In the genomic region with DNA sequence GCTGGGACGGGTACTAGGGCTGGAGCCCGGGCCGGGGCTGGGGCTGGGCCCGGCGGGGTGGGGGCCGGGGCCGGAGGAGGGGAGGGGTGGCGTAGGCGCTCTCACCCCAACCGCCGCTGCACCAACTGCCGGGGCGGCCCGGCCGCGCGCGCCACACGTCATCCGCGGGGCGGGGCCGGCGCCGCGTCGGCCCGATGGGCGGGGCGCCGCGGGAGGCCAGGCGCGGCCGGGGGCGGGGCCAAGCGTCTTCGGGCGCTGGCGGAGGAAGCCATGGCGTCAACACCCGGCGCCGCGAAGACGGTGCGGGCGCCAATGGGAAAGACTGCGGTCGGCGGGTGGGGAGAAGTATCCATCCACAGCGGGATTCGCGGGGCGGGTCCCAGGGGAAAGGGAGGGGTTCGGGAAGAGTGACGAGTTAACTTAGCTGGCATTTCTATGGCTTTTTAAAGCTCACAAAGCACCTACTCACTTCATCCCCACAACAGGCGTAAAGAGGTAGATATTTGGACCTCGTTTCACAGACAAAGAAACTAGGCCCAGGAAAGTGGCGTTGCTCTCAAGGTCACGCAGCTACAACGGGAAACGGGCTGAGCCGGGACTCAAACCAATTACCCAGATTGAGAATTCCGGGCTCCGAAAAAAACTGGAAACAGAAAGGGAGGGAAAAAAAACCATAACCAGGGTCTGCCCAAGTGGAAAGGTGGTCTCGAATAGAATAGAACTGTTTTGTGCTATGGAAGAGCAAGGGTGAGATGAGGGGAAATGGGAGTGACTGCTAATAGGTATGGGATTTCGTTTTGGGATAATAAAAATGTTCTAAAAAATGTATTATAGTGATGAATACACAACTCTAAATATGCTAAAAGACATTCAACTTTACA, we compare ENCODE assay signal across 1 cellular context.
TF ChIP-seq lines count a peak whose summit lies in the region.

A gene with protein sequence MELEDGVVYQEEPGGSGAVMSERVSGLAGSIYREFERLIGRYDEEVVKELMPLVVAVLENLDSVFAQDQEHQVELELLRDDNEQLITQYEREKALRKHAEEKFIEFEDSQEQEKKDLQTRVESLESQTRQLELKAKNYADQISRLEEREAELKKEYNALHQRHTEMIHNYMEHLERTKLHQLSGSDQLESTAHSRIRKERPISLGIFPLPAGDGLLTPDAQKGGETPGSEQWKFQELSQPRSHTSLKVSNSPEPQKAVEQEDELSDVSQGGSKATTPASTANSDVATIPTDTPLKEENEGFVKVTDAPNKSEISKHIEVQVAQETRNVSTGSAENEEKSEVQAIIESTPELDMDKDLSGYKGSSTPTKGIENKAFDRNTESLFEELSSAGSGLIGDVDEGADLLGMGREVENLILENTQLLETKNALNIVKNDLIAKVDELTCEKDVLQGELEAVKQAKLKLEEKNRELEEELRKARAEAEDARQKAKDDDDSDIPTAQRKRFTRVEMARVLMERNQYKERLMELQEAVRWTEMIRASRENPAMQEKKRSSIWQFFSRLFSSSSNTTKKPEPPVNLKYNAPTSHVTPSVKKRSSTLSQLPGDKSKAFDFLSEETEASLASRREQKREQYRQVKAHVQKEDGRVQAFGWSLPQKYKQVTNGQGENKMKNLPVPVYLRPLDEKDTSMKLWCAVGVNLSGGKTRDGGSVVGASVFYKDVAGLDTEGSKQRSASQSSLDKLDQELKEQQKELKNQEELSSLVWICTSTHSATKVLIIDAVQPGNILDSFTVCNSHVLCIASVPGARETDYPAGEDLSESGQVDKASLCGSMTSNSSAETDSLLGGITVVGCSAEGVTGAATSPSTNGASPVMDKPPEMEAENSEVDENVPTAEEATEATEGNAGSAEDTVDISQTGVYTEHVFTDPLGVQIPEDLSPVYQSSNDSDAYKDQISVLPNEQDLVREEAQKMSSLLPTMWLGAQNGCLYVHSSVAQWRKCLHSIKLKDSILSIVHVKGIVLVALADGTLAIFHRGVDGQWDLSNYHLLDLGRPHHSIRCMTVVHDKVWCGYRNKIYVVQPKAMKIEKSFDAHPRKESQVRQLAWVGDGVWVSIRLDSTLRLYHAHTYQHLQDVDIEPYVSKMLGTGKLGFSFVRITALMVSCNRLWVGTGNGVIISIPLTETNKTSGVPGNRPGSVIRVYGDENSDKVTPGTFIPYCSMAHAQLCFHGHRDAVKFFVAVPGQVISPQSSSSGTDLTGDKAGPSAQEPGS (N-terminal part only) (minus strand): TSS at position 130 of the 881 bp plus-strand sequence. CDS start 212 bp downstream, outside the sequence.

TF ChIP-seq in K562, 482 proteins besides CTCF, POLR2A, EP300 and RAD21 (continued from another document and continues in another):
- TF ChIP-seq, protein P1, sequence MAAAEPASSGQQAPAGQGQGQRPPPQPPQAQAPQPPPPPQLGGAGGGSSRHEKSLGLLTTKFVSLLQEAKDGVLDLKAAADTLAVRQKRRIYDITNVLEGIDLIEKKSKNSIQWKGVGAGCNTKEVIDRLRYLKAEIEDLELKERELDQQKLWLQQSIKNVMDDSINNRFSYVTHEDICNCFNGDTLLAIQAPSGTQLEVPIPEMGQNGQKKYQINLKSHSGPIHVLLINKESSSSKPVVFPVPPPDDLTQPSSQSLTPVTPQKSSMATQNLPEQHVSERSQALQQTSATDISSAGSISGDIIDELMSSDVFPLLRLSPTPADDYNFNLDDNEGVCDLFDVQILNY (CRISPR knock-in tag; IDR thresholded peaks at IDR 0.05) = no peak
- TF ChIP-seq, protein P2, sequence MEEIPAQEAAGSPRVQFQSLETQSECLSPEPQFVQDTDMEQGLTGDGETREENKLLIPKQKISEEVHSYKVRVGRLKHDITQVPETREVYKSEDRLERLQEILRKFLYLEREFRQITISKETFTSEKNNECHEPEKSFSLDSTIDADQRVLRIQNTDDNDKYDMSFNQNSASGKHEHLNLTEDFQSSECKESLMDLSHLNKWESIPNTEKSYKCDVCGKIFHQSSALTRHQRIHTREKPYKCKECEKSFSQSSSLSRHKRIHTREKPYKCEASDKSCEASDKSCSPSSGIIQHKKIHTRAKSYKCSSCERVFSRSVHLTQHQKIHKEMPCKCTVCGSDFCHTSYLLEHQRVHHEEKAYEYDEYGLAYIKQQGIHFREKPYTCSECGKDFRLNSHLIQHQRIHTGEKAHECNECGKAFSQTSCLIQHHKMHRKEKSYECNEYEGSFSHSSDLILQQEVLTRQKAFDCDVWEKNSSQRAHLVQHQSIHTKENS (CRISPR knock-in tag; IDR thresholded peaks at IDR 0.05) = no peak
- TF ChIP-seq, protein P3, sequence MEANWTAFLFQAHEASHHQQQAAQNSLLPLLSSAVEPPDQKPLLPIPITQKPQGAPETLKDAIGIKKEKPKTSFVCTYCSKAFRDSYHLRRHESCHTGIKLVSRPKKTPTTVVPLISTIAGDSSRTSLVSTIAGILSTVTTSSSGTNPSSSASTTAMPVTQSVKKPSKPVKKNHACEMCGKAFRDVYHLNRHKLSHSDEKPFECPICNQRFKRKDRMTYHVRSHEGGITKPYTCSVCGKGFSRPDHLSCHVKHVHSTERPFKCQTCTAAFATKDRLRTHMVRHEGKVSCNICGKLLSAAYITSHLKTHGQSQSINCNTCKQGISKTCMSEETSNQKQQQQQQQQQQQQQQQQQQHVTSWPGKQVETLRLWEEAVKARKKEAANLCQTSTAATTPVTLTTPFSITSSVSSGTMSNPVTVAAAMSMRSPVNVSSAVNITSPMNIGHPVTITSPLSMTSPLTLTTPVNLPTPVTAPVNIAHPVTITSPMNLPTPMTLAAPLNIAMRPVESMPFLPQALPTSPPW (CRISPR knock-in tag; IDR thresholded peaks at IDR 0.05) = peak; percentile 91
- TF ChIP-seq CHD4 (IDR thresholded peaks at IDR 0.05; ENCODE audit: insufficient read depth, insufficient replicate concordance, low read depth, low read length, poor library complexity, severe bottlenecking) (no peak), NR4A1 (CRISPR knock-in tag; IDR thresholded peaks at IDR 0.05) (no peak), NR4A1 (tag; IDR thresholded peaks at IDR 0.05) (no peak), HNRNPL (IDR thresholded peaks at IDR 0.05; ENCODE audit: low read depth, low read length) (no peak), STAG1 (CRISPR knock-in tag; IDR thresholded peaks at IDR 0.05; ENCODE audit: borderline replicate concordance) (no peak), SMAD2 (IDR thresholded peaks at IDR 0.05; ENCODE audit: low read depth, low read length) (no peak), PTBP1 (IDR thresholded peaks at IDR 0.05; ENCODE audit: low read depth, low read length) (no peak), HDGF (IDR thresholded peaks at IDR 0.05) (no peak), EZH2 (IDR thresholded peaks at IDR 0.05; ENCODE audit: borderline replicate concordance, low read depth, low read length) (no peak), ZNF551 (CRISPR knock-in tag; IDR thresholded peaks at IDR 0.05) (no peak), KAT2B (IDR thresholded peaks at IDR 0.05; ENCODE audit: low read depth, low read length) (no peak), MED1 (CRISPR knock-in tag; IDR thresholded peaks at IDR 0.05; ENCODE audit: borderline replicate concordance) (no peak), ZC3H8 (IDR thresholded peaks at IDR 0.05) (no peak), YY1 (IDR thresholded peaks at IDR 0.05; ENCODE audit: borderline replicate concordance in 1 of 3, control insufficient read depth in 1 of 3, extremely low read depth in 1 of 3, insufficient read depth in 3 of 3, insufficient read length in 1 of 3, insufficient replicate concordance in 2 of 3, low read depth in 1 of 3, low read length in 2 of 3) (peak in 2 of 3 experiments; percentile 80 to 83), THRAP3 (IDR thresholded peaks at IDR 0.05; ENCODE audit: borderline replicate concordance) (peak; percentile 66; the same call in 1 of the 2 replicates), ZNF75A (CRISPR knock-in tag; IDR thresholded peaks at IDR 0.05) (no peak), HCFC1 (IDR thresholded peaks at IDR 0.05; ENCODE audit: low read depth, low read length) (peak; percentile 72), IRF2 (CRISPR knock-in tag; IDR thresholded peaks at IDR 0.05) (no peak), CHD2 (IDR thresholded peaks at IDR 0.05; ENCODE audit: low read depth, low read length) (no peak; the same call in 1 of the 2 replicates), KDM2B (CRISPR knock-in tag; IDR thresholded peaks at IDR 0.05) (no peak), ZNF24 (IDR thresholded peaks at IDR 0.05) (no peak), ZNF311 (CRISPR knock-in tag; IDR thresholded peaks at IDR 0.05) (no peak), XRCC5 (IDR thresholded peaks at IDR 0.05; ENCODE audit: low read depth, low read length) (no peak), CCAR2 (IDR thresholded peaks at IDR 0.05; ENCODE audit: low read depth, low read length) (no peak), ZNF224 (CRISPR knock-in tag; IDR thresholded peaks at IDR 0.05) (no peak), NCOR1 (IDR thresholded peaks at IDR 0.05) (no peak)
- TF ChIP-seq, protein P4, sequence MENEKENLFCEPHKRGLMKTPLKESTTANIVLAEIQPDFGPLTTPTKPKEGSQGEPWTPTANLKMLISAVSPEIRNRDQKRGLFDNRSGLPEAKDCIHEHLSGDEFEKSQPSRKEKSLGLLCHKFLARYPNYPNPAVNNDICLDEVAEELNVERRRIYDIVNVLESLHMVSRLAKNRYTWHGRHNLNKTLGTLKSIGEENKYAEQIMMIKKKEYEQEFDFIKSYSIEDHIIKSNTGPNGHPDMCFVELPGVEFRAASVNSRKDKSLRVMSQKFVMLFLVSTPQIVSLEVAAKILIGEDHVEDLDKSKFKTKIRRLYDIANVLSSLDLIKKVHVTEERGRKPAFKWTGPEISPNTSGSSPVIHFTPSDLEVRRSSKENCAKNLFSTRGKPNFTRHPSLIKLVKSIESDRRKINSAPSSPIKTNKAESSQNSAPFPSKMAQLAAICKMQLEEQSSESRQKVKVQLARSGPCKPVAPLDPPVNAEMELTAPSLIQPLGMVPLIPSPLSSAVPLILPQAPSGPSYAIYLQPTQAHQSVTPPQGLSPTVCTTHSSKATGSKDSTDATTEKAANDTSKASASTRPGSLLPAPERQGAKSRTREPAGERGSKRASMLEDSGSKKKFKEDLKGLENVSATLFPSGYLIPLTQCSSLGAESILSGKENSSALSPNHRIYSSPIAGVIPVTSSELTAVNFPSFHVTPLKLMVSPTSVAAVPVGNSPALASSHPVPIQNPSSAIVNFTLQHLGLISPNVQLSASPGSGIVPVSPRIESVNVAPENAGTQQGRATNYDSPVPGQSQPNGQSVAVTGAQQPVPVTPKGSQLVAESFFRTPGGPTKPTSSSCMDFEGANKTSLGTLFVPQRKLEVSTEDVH (IDR thresholded peaks at IDR 0.05; ENCODE audit: low read depth, partially characterized antibody) = no peak
- TF ChIP-seq, protein P5, sequence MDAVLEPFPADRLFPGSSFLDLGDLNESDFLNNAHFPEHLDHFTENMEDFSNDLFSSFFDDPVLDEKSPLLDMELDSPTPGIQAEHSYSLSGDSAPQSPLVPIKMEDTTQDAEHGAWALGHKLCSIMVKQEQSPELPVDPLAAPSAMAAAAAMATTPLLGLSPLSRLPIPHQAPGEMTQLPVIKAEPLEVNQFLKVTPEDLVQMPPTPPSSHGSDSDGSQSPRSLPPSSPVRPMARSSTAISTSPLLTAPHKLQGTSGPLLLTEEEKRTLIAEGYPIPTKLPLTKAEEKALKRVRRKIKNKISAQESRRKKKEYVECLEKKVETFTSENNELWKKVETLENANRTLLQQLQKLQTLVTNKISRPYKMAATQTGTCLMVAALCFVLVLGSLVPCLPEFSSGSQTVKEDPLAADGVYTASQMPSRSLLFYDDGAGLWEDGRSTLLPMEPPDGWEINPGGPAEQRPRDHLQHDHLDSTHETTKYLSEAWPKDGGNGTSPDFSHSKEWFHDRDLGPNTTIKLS (IDR thresholded peaks at IDR 0.05; ENCODE audit: borderline replicate concordance, low read depth) = no peak
- TF ChIP-seq, protein P6, sequence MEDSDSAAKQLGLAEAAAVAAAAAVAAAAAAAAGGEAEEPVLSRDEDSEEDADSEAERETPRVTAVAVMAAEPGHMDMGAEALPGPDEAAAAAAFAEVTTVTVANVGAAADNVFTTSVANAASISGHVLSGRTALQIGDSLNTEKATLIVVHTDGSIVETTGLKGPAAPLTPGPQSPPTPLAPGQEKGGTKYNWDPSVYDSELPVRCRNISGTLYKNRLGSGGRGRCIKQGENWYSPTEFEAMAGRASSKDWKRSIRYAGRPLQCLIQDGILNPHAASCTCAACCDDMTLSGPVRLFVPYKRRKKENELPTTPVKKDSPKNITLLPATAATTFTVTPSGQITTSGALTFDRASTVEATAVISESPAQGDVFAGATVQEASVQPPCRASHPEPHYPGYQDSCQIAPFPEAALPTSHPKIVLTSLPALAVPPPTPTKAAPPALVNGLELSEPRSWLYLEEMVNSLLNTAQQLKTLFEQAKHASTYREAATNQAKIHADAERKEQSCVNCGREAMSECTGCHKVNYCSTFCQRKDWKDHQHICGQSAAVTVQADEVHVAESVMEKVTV (CRISPR knock-in tag; IDR thresholded peaks at IDR 0.05) = 0 out of 2 replicates have a peak, but pooled peaks have one; percentile 4
- TF ChIP-seq, protein P7, sequence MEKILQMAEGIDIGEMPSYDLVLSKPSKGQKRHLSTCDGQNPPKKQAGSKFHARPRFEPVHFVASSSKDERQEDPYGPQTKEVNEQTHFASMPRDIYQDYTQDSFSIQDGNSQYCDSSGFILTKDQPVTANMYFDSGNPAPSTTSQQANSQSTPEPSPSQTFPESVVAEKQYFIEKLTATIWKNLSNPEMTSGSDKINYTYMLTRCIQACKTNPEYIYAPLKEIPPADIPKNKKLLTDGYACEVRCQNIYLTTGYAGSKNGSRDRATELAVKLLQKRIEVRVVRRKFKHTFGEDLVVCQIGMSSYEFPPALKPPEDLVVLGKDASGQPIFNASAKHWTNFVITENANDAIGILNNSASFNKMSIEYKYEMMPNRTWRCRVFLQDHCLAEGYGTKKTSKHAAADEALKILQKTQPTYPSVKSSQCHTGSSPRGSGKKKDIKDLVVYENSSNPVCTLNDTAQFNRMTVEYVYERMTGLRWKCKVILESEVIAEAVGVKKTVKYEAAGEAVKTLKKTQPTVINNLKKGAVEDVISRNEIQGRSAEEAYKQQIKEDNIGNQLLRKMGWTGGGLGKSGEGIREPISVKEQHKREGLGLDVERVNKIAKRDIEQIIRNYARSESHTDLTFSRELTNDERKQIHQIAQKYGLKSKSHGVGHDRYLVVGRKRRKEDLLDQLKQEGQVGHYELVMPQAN (IDR thresholded peaks at IDR 0.05; ENCODE audit: borderline replicate concordance) = peak; percentile 11; the same call in 1 of the 2 replicates
- TF ChIP-seq, protein P8, sequence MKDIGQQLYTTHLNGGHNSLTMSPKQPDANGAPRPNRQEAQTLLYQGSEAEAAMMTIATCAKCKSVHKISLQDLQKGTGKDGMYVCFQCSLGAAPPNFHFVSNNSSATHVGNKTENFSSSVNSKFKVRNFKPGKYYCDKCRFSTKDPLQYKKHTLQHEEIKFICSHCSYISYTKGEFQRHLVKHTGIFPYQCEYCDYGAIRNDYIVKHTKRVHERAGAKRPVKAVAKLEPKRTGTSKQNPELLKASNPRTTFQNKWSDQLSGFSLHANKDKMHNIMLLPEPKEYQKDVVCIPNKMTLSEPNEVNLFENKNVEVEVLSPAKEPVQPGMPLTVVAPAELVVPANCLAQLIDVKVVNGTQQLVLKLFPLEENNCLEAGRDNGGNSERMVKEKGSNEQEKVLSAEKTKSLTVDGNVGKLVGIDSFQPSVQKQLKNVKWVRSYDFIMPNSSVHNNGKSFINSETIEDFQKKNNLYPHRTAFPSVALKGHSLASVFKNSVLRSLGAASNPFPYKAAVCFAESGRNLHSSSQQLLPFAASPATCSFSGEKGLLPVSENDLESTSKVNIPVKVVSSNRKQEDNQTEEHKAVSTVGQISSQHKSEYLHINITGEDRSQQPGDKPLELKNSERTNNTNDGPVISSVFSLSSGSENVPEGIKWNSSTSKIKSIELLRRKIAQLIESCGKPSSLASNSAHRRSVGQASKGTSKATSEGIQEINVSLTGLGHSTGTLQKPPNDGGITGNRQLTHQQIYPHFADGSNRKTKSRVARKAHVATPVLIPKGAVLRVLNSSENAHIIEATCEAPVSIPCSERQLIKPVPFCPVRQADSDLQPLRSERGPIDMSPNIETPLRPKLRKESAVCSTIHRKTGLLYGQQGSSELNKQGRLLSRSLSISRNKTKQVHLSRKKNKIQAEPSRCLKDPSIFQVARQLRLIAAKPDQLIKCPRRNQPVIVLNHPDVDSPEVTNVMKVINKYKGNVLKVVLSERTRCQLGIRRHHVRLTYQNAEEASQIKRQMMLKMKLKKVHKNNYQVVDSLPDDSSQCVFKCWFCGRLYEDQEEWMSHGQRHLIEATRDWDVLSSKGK (CRISPR knock-in tag; IDR thresholded peaks at IDR 0.05) = no peak
